In genomic region chr1:51690285-51690961, GRCh38 we compare ENCODE assay signal across 8 cellular contexts.
DNase-seq lines count a peak whose midpoint lies in the region; ATAC-seq and TF ChIP-seq lines count a peak whose summit lies in the region.

No MANE protein-coding gene starts in this region.

- H2AFZ ChIP-seq in PC-9 = no peak overlapping the region

- H3K4me3 ChIP-seq in PC-9 = 0 out of 2 replicates have a peak overlapping the region, but pooled peaks have one; percentile 11
- no peak overlapping the region for H3K4me3 ChIP-seq in fibroblast of pulmonary artery (replicated peaks; ENCODE audit: low read depth, low read length)

- peak overlapping the region; percentile 67 for H3K27ac ChIP-seq in PC-9

- no peaks in the 10 kb centered on the region for H3K9me2 ChIP-seq in PC-9 (ENCODE audit: insufficient read depth)

- no peaks in the 10 kb centered on the region for H3K9me3 ChIP-seq in PC-9 (ENCODE audit: insufficient read depth, low read depth)

- H3K4me2 ChIP-seq in PC-9 = peak overlapping the region; percentile 57

- peaks cover 32% of the 10 kb centered on the region for H3K4me1 ChIP-seq in PC-9 (replicated peaks; ENCODE audit: insufficient read depth)

- TF ChIP-seq CTCF in PC-9 (conservative IDR thresholded peaks at IDR 0.05) (no peak), fibroblast of pulmonary artery (IDR thresholded peaks at IDR 0.05; ENCODE audit: low read length, missing control alignments) (no peak)

- intact Hi-C loops in PC-9 (cut with micrococcal nuclease; ENCODE audit: unreplicated experiment) = no loop called here
- intact Hi-C loops in sciatic nerve (cut with DNase I) = no loop called here

- no peaks in the 10 kb centered on the region for H3K27me3 ChIP-seq in PC-9 (ENCODE audit: insufficient read depth, low read depth)

- peaks cover 22% of the 10 kb centered on the region for H4K20me1 ChIP-seq in PC-9 (ENCODE audit: insufficient read depth)

- peaks cover 81% of the 10 kb centered on the region for H3K79me2 ChIP-seq in PC-9 (ENCODE audit: low read depth)

- H3F3A ChIP-seq in PC-9 (ENCODE audit: insufficient read depth, low read depth) = peaks cover 39% of the 10 kb centered on the region

- no TSS peak for BruUV-seq in PC-9 (replicated peaks; lab: Mats Ljungman, UMichigan)

- peak; percentile 75 for ATAC-seq in sciatic nerve
- no peak for ATAC-seq in GM18873 (IDR thresholded peaks at IDR 0.05; ENCODE audit: low FRiP score, unreplicated experiment)

- POLR2A ChIA-PET in PC-9 (lab: Charles Lee; ENCODE audit: unreplicated experiment) = no interaction called here

- DNase-seq in HCEC 1CT (peak; percentile 88), PC-9 (peak in 1 of 2 experiments; percentile 58), fibroblast of pulmonary artery (ENCODE audit: low read depth) (peak; percentile 95), sciatic nerve (ENCODE audit: low spot score) (no peak), HuH-7.5 (ENCODE audit: low spot score) (no peak)
- no peak for DNase-seq in activated T-cell treated with anti-CD3 and anti-CD28 coated beads, Interleukin-2, amount 50 U/mL, for 48 hours
- DNase-seq in activated CD4-positive, alpha-beta T cell treated with anti-CD3 and anti-CD28 coated beads, Interleukin-2, amount 50 U/mL, for 48 hours = no peak

- H3K36me3 ChIP-seq in PC-9 (ENCODE audit: low read depth) = no peaks in the 10 kb centered on the region

- CTCF ChIA-PET in PC-9 (lab: Charles Lee) = interaction anchor here (1.1 kb wide), 1 partner anchor 9 kb away, joined by 3 read pairs; no protein-coding TSS in a partner anchor

Comparison
In these comparisons a context has a peak if more than half of its experiments do, and no peak if none do; other contexts are left out.
1. DNase-seq: peak in HCEC 1CT (single experiment) and fibroblast of pulmonary artery (single experiment); none in sciatic nerve (single experiment), HuH-7.5 (single experiment), activated T-cell treated with anti-CD3 and anti-CD28 coated beads, Interleukin-2, amount 50 U/mL, for 48 hours (0 of 2) and activated CD4-positive, alpha-beta T cell treated with anti-CD3 and anti-CD28 coated beads, Interleukin-2, amount 50 U/mL, for 48 hours (0 of 2).